In the genomic region with DNA sequence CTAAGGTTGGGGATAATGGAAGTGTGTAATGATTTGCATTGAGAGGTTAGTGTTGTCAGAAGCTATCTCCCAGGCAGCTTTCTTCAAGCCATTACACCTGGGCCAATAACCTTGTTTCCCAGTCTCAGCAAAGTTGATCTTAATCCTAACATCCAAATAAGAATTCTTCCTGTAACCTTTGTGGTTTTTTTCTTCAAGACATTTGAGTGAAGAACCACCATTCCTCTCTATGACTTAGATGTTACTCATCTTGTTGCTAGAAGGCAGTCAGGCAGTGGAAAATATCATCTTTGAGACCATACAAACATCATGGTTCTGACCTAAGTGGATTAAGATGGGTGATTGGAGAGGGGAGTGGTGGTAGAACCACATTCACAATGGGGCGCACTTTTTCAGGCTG, we compare ENCODE assay signal across 15 cellular contexts.
DNase-seq lines count a peak whose midpoint lies in the region; ATAC-seq, FAIRE-seq and TF ChIP-seq lines count a peak whose summit lies in the region.
"Had no signal": no experiment of that assay in that cellular context is flagged by ENCODE, and none has a peak within 500 bp of the region (broad histone marks: within the 10 kb centered on the region; RNA-seq: fewer than 3 reads in every experiment).

No MANE protein-coding gene starts in this region.

- H3K18ac ChIP-seq in mesenchymal stem cell (ENCODE audit: low read depth in 1 of 2, low read length in 2 of 2) = no peak overlapping the region

- H3K79me2 ChIP-seq in HepG2 (ENCODE audit: insufficient read depth, low read length) = no peaks in the 10 kb centered on the region

- no TSS peak for BruUV-seq in HepG2 (replicated peaks; lab: Mats Ljungman, UMichigan)

- H3K36me3 ChIP-seq in bronchial epithelial cell (ENCODE audit: control insufficient read depth, insufficient read depth, low read length) (no peaks in the 10 kb centered on the region), mesenchymal stem cell (ENCODE audit: control insufficient read depth in 1 of 2, insufficient read depth in 2 of 2, low read depth in 1 of 2, low read length in 2 of 2) (no peaks in the 10 kb centered on the region), prostate gland (no peaks in the 10 kb centered on the region), HepG2 (replicated peaks in 1 of 2; ENCODE audit: control insufficient read depth in 1 of 2, insufficient read depth in 2 of 2, low read length in 2 of 2) (no peaks in the 10 kb centered on the region)
- H3K36me3 ChIP-seq: cardiac muscle cell had no signal

- no peak for TF ChIP-seq EP300 in HepG2 (IDR thresholded peaks at IDR 0.05; ENCODE audit: low read depth in 2 of 2, low read length in 2 of 2)
- TF ChIP-seq EP300 in HepG2 (CRISPR knock-in tag; IDR thresholded peaks at IDR 0.05; ENCODE audit: borderline replicate concordance) = no peak

- H4K20me1 ChIP-seq in HepG2 (ENCODE audit: insufficient read depth, low read length) = no peaks in the 10 kb centered on the region

- H3K4me1 ChIP-seq in mesenchymal stem cell (ENCODE audit: control insufficient read depth, insufficient read depth, low read depth, low read length) (peaks cover 2% of the 10 kb centered on the region), prostate gland (replicated peaks) (no peaks in the 10 kb centered on the region), HepG2 (ENCODE audit: insufficient read depth, low read length) (peaks cover 7% of the 10 kb centered on the region; the same call in 1 of the 2 replicates)
- H3K4me1 ChIP-seq: psoas muscle had no signal

- H2AK5ac ChIP-seq in mesenchymal stem cell (ENCODE audit: low read length, severe bottlenecking) = no peak overlapping the region

- peaks cover 7% of the 10 kb centered on the region for H3K79me1 ChIP-seq in mesenchymal stem cell (replicated peaks; ENCODE audit: low read length, poor library complexity, severe bottlenecking)

- intact Hi-C loops in prostate gland (cut with DNase I) (no loop called here), HepG2 (cut with micrococcal nuclease; ENCODE audit: unreplicated experiment) (loop anchor here (5.0 kb wide), 1 partner anchor 606 kb away; no protein-coding TSS in a partner anchor)

- H3K4ac ChIP-seq in mesenchymal stem cell (ENCODE audit: low read depth in 1 of 2, low read length in 2 of 2) = no peak overlapping the region

- no peak for TF ChIP-seq RAD21 in HepG2 (CRISPR knock-in tag; IDR thresholded peaks at IDR 0.05)

- H2BK5ac ChIP-seq in mesenchymal stem cell (ENCODE audit: low read depth, low read length, poor library complexity, severe bottlenecking) = no peak overlapping the region

- POLR2A ChIA-PET in HepG2 (lab: Yijun Ruan, JAX) = no interaction called here

- peak overlapping the region; percentile 45 for H3K27ac ChIP-seq in mesenchymal stem cell (ENCODE audit: low read length, poor library complexity, severe bottlenecking)
- no peak overlapping the region for H3K27ac ChIP-seq in prostate gland
- no peak overlapping the region for H3K27ac ChIP-seq in HepG2 (ENCODE audit: extremely low read length, insufficient read depth, low read length)
- H3K27ac ChIP-seq: cardiac muscle cell, psoas muscle had no signal

- H3K4me3 ChIP-seq in bronchial epithelial cell (ENCODE audit: low read depth, low read length) (no peak overlapping the region), mesenchymal stem cell (ENCODE audit: insufficient read depth in 1 of 2, low read depth in 1 of 2, low read length in 2 of 2) (peak overlapping the region in 1 of 2 experiments; percentile 15), prostate gland (no peak overlapping the region), HepG2 (replicated peaks in 1 of 3; ENCODE audit: insufficient read depth in 1 of 3, low read depth in 2 of 3, low read length in 3 of 3) (no peak overlapping the region)
- H3K4me3 ChIP-seq: cardiac muscle cell, psoas muscle had no signal

- CTCF ChIA-PET in HepG2 (lab: Yijun Ruan, JAX; ENCODE audit: low intra/inter-chr PET ratio, low total read pairs) = no interaction called here

- ATAC-seq in GM19395 (IDR thresholded peaks at IDR 0.05; ENCODE audit: unreplicated experiment) (no peak), HepG2 (no peak), GM18505 (IDR thresholded peaks at IDR 0.05; ENCODE audit: unreplicated experiment) (no peak)
- ATAC-seq: activated T-cell treated with anti-CD3 and anti-CD28 coated beads, Interleukin-2, amount 50 U/mL, for 4 hours; psoas muscle had no signal

- no peak for TF ChIP-seq POLR2A in prostate gland (IDR thresholded peaks at IDR 0.05)
- no peak for TF ChIP-seq POLR2A in HepG2 (IDR thresholded peaks at IDR 0.05; ENCODE audit: insufficient read depth in 1 of 2, low read depth in 2 of 2, low read length in 2 of 2)
- no peak for TF ChIP-seq POLR2A in GM18505 (IDR thresholded peaks at IDR 0.05; ENCODE audit: borderline replicate concordance, extremely low read depth, insufficient read depth, insufficient read length)

- H3K9me3 ChIP-seq in mesenchymal stem cell (ENCODE audit: control insufficient read depth, low read length) (peaks cover 11% of the 10 kb centered on the region), prostate gland (no peaks in the 10 kb centered on the region), HepG2 (ENCODE audit: low read length) (peaks cover 5% of the 10 kb centered on the region; the same call in 1 of the 2 replicates)

- peak; percentile 66 for DNase-seq in Caki2 (ENCODE audit: low read depth)
- DNase-seq in M059J (ENCODE audit: low read depth) = peak; percentile 93
- DNase-seq in bronchial epithelial cell (ENCODE audit: low read depth) = peak; percentile 93
- peak; percentile 72 for DNase-seq in mesenchymal stem cell
- no peak for DNase-seq in prostate gland (ENCODE audit: low spot score)
- DNase-seq in HepG2 (ENCODE audit: low spot score) = no peak
- DNase-seq: activated CD4-positive, CD25-positive, alpha-beta regulatory T cell; activated T-cell treated with anti-CD3 and anti-CD28 coated beads, Interleukin-2, amount 50 U/mL, for 4 hours; NCI-H1048; NCI-H526; psoas muscle; SHP77 treated with DMSO at 0.1 percent for 48 hours had no signal

- H2AFZ ChIP-seq in mesenchymal stem cell (ENCODE audit: low read depth, low read length) = no peak overlapping the region
- no peak overlapping the region for H2AFZ ChIP-seq in HepG2 (ENCODE audit: low read length)

- no peak overlapping the region for H3K23ac ChIP-seq in mesenchymal stem cell (ENCODE audit: low read length in 2 of 2)

- H2BK12ac ChIP-seq in mesenchymal stem cell (ENCODE audit: low read length in 2 of 2) = no peak overlapping the region

- no peak overlapping the region for H3K14ac ChIP-seq in mesenchymal stem cell (ENCODE audit: low read length in 2 of 2)

- 45% methylated on average over 1 of the region's 1 CpG for WGBS in mesenchymal stem cell
- 58% methylated on average over 1 of the region's 1 CpG for WGBS in prostate gland
- 48% methylated on average over 1 of the region's 1 CpG for WGBS in HepG2 (ENCODE audit: low lambda C conversion rate)

- H3K9ac ChIP-seq in mesenchymal stem cell (ENCODE audit: low read length) = no peak overlapping the region
- H3K9ac ChIP-seq in HepG2 (ENCODE audit: insufficient read depth, low read depth, low read length) = no peak overlapping the region

- no peak overlapping the region for H2BK15ac ChIP-seq in mesenchymal stem cell (ENCODE audit: low read depth, poor library complexity, severe bottlenecking)

- H4K91ac ChIP-seq in mesenchymal stem cell (ENCODE audit: low read length) = no peak overlapping the region

- in situ Hi-C loops in Caki2 (cut with HindIII; ENCODE audit: low pct_unique_long_range_greater_than_20kb, low sequenced_read_pairs) (no loop called here), HepG2 (cut with HindIII; ENCODE audit: extremely low pct_ligation_motif_present, low pct_unique_long_range_greater_than_20kb) (no loop called here)

- no peak for FAIRE-seq in bronchial epithelial cell (lab: Jason Lieb, UNC)
- no peak for FAIRE-seq in HepG2 (lab: Jason Lieb, UNC)

- TF ChIP-seq CTCF in bronchial epithelial cell (IDR thresholded peaks at IDR 0.05; ENCODE audit: insufficient read depth, low read length, severe bottlenecking) = no peak
- TF ChIP-seq CTCF in prostate gland (IDR thresholded peaks at IDR 0.05) = no peak
- no peak for TF ChIP-seq CTCF in HepG2 (CRISPR knock-in tag; IDR thresholded peaks at IDR 0.05)

- H3K4me2 ChIP-seq in mesenchymal stem cell (ENCODE audit: low read length, poor library complexity, severe bottlenecking) (no peak overlapping the region), HepG2 (ENCODE audit: low read depth, low read length) (no peak overlapping the region)

- no peak overlapping the region for H4K8ac ChIP-seq in mesenchymal stem cell (ENCODE audit: low read length)

- H3K27me3 ChIP-seq in bronchial epithelial cell (ENCODE audit: control insufficient read depth, insufficient read depth, low read length) = no peaks in the 10 kb centered on the region
- no peaks in the 10 kb centered on the region for H3K27me3 ChIP-seq in mesenchymal stem cell (ENCODE audit: control insufficient read depth in 1 of 2, insufficient read depth in 1 of 2, low read length in 2 of 2)
- H3K27me3 ChIP-seq in prostate gland (replicated peaks; ENCODE audit: insufficient read depth) = no peaks in the 10 kb centered on the region
- no peaks in the 10 kb centered on the region; a peak in 1 of 5 replicates for H3K27me3 ChIP-seq in HepG2 (ENCODE audit: control insufficient read depth in 1 of 2, insufficient read depth in 2 of 2, low read length in 2 of 2)
- H3K27me3 ChIP-seq: cardiac muscle cell had no signal

- H2BK120ac ChIP-seq in mesenchymal stem cell (ENCODE audit: low read depth, low read length) = no peak overlapping the region

TF ChIP-seq in HepG2, 621 proteins besides CTCF, POLR2A, EP300 and RAD21 (continues in another document):
- TF ChIP-seq RFXAP (CRISPR knock-in tag; IDR thresholded peaks at IDR 0.05; ENCODE audit: borderline replicate concordance) (no peak), FOXK1 (CRISPR knock-in tag; IDR thresholded peaks at IDR 0.05; ENCODE audit: borderline replicate concordance, low read depth) (no peak), ZNF567 (CRISPR knock-in tag; IDR thresholded peaks at IDR 0.05; ENCODE audit: borderline replicate concordance) (no peak), CENPT (CRISPR knock-in tag; IDR thresholded peaks at IDR 0.05; ENCODE audit: low read depth) (no peak), NFKB2 (CRISPR knock-in tag; IDR thresholded peaks at IDR 0.05; ENCODE audit: borderline replicate concordance) (no peak), HNF1B (CRISPR knock-in tag; IDR thresholded peaks at IDR 0.05) (no peak)

Comparison
In these comparisons a context has a peak if more than half of its experiments do, and no peak if none do; other contexts are left out.
1. DNase-seq: peak in Caki2 (single experiment), M059J (single experiment), bronchial epithelial cell (single experiment) and mesenchymal stem cell (single experiment); none in prostate gland (single experiment) and HepG2 (single experiment).